In genomic region chr2:180208841-180209240, GRCh38 we compare ENCODE assay signal across 14 cellular contexts.
DNase-seq lines count a peak whose midpoint lies in the region; FAIRE-seq and TF ChIP-seq lines count a peak whose summit lies in the region.
"Had no signal": no experiment of that assay in that cellular context is flagged by ENCODE, and none has a peak within 500 bp of the region (broad histone marks: within the 10 kb centered on the region; RNA-seq: fewer than 3 reads in every experiment).

No MANE protein-coding gene starts in this region.

- DNase-seq in AG08396 (ENCODE audit: low spot score), result peak; percentile 7
- DNase-seq in M059J (ENCODE audit: low read depth), result peak; percentile 64
- DNase-seq in bronchial epithelial cell (ENCODE audit: low read depth), result peak; percentile 21
- peak; percentile 37 for DNase-seq in kidney glomerular epithelial cell (lab: John Stamatoyannopoulos, UW)
- DNase-seq in NCI-H1436 treated with DMSO at 0.1 percent for 48 hours (lab: John Stamatoyannopoulos, UW), result no peak
- DNase-seq in activated effector memory CD4-positive, alpha-beta T cell treated with anti-CD3 and anti-CD28 coated beads, Interleukin-2, amount 50 U/mL, for 16 hours, result no peak
- DNase-seq in stimulated activated CD4-positive, alpha-beta T cell treated with anti-CD3 and anti-CD28 coated beads, Interleukin-12 subunit alpha, Interleukin-12 subunit beta, amount 100 ng/mL, for 4 hours, result no peak
- DNase-seq in SIG-M5 (lab: John Stamatoyannopoulos, UW), result no peak
- DNase-seq: activated CD4-positive, alpha-beta T cell treated with anti-CD3 and anti-CD28 coated beads, Interleukin-2, amount 50 U/mL, for 1 hour; activated T-cell treated with anti-CD3 and anti-CD28 coated beads, Interleukin-2, amount 50 U/mL, for 1 hour; NCI-H2171 treated with DMSO at 0.1 percent for 48 hours; SHP77; stimulated activated CD4-positive, alpha-beta T cell treated with anti-CD3 and anti-CD28 coated beads, Interleukin-4, amount 100 ng/mL, for 24 hours; thyroid gland had no signal

- no peaks in the 10 kb centered on the region for H3K36me3 ChIP-seq in bronchial epithelial cell (ENCODE audit: control insufficient read depth, insufficient read depth, low read length)
- H3K36me3 ChIP-seq: thyroid gland had no signal

- no peak overlapping the region for H3K4me3 ChIP-seq in bronchial epithelial cell (ENCODE audit: low read depth, low read length)
- H3K4me3 ChIP-seq: thyroid gland had no signal

- TF ChIP-seq CTCF in bronchial epithelial cell (IDR thresholded peaks at IDR 0.05; ENCODE audit: insufficient read depth, low read length, severe bottlenecking), result no peak

- H3K27me3 ChIP-seq in bronchial epithelial cell (ENCODE audit: control insufficient read depth, insufficient read depth, low read length), result no peaks in the 10 kb centered on the region
- H3K27me3 ChIP-seq: thyroid gland had no signal

- no peak for FAIRE-seq in bronchial epithelial cell (lab: Jason Lieb, UNC)

Comparison
In these comparisons a context has a peak if more than half of its experiments do, and no peak if none do; other contexts are left out.
1. DNase-seq: peak in AG08396 (single experiment), M059J (single experiment), bronchial epithelial cell (single experiment) and kidney glomerular epithelial cell (single experiment); none in NCI-H1436 treated with DMSO at 0.1 percent for 48 hours (single experiment), activated effector memory CD4-positive, alpha-beta T cell treated with anti-CD3 and anti-CD28 coated beads, Interleukin-2, amount 50 U/mL, for 16 hours (single experiment), stimulated activated CD4-positive, alpha-beta T cell treated with anti-CD3 and anti-CD28 coated beads, Interleukin-12 subunit alpha, Interleukin-12 subunit beta, amount 100 ng/mL, for 4 hours (single experiment) and SIG-M5 (single experiment).